10 cellular contexts compared by ENCODE assay signal in the genomic region with DNA sequence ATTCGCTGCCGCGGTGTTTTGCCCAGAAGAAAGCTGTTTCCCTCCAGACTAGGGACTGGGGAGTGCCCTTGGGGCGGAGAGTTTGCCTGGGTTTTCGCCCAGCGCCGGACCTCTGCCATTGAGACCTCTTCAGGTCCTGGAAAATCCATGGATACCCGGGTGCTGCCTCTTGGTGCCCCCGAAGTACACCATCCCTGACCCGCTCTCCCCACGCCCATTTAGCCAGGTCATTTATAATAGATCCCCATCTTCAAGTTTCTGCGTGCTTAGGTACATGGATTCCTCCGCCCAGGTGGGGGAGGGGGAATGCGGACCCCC. TPM values are rescaled to one million over a fixed set of nuclear protein-coding genes. Genes with fewer than 3 reads are reported as not detected.
DNase-seq lines count a peak whose midpoint lies in the region; ATAC-seq and TF ChIP-seq lines count a peak whose summit lies in the region.
"Had no signal": no experiment of that assay in that cellular context is flagged by ENCODE, and none has a peak within 500 bp of the region (broad histone marks: within the 10 kb centered on the region; RNA-seq: fewer than 3 reads in every experiment).

No MANE protein-coding gene starts in this region.

- no peaks in the 10 kb centered on the region for H3K9me3 Mint-ChIP-seq in T-helper 1 cell treated with Interleukin-12 subunit alpha and Interleukin-12 subunit beta and Interleukin-4 antibody, amounts not matched to agents 30 μg/mL and 1 μg/mL, for 36 hours
- H3K9me3 Mint-ChIP-seq in osteocyte (ENCODE audit: unreplicated experiment): no peaks in the 10 kb centered on the region
- H3K9me3 Mint-ChIP-seq: activated CD4-positive, alpha-beta memory T cell treated with anti-CD3 and anti-CD28 coated beads, Interleukin-2, amount 10 ng/mL, durations not matched to agents 7 days and 5 days had no signal

- H3K27ac ChIP-seq in KMS-11 (no peak overlapping the region), coronary artery (no peak overlapping the region), MM.1S (ENCODE audit: low read length) (no peak overlapping the region)

- H3K4me1 ChIP-seq in KMS-11 (ENCODE audit: low read depth, poor library complexity, severe bottlenecking) (peaks cover 44% of the 10 kb centered on the region), MM.1S (ENCODE audit: low read length) (no peaks in the 10 kb centered on the region)

- no peaks in the 10 kb centered on the region for H3K79me2 ChIP-seq in KMS-11 (ENCODE audit: insufficient read depth, low read depth)
- no peaks in the 10 kb centered on the region for H3K79me2 ChIP-seq in MM.1S (ENCODE audit: low read length)

- H3K27me3 ChIP-seq in KMS-11 (ENCODE audit: insufficient read depth, low read depth) (peaks cover 60% of the 10 kb centered on the region), MM.1S (replicated peaks; ENCODE audit: insufficient read depth, low read length) (peaks cover 76% of the 10 kb centered on the region)

- H3K9ac ChIP-seq in KMS-11 (no peak overlapping the region), MM.1S (ENCODE audit: low read length) (no peak overlapping the region)

- no peak overlapping the region for H3K4me3 ChIP-seq in KMS-11 (IDR thresholded peaks at IDR 0.05; ENCODE audit: insufficient read depth, low read depth, low read length)
- H3K4me3 ChIP-seq in coronary artery: peak overlapping the region; percentile 45
- no peak overlapping the region for H3K4me3 ChIP-seq in MM.1S (ENCODE audit: low read length)

- H3K9me3 ChIP-seq in MM.1S (replicated peaks; ENCODE audit: insufficient read depth, low read length): no peaks in the 10 kb centered on the region

- no peaks in the 10 kb centered on the region for H4K20me1 ChIP-seq in KMS-11 (ENCODE audit: insufficient read depth)
- no peaks in the 10 kb centered on the region for H4K20me1 ChIP-seq in MM.1S (ENCODE audit: insufficient read depth, low read length)

- no peak for ATAC-seq in GM18520 (IDR thresholded peaks at IDR 0.05; ENCODE audit: unreplicated experiment)

- no peak overlapping the region for H3K4me3 Mint-ChIP-seq in T-helper 1 cell treated with Interleukin-12 subunit alpha and Interleukin-12 subunit beta and Interleukin-4 antibody, amounts not matched to agents 30 μg/mL and 1 μg/mL, for 36 hours
- H3K4me3 Mint-ChIP-seq in osteocyte (ENCODE audit: unreplicated experiment): peak overlapping the region; percentile 56
- H3K4me3 Mint-ChIP-seq: activated CD4-positive, alpha-beta memory T cell treated with anti-CD3 and anti-CD28 coated beads, Interleukin-2, amount 10 ng/mL, durations not matched to agents 7 days and 5 days had no signal

- no peaks in the 10 kb centered on the region for H3K36me3 Mint-ChIP-seq in T-helper 1 cell treated with Interleukin-12 subunit alpha and Interleukin-12 subunit beta and Interleukin-4 antibody, amounts not matched to agents 30 μg/mL and 1 μg/mL, for 36 hours (ENCODE audit: low read depth)
- no peaks in the 10 kb centered on the region for H3K36me3 Mint-ChIP-seq in osteocyte (ENCODE audit: unreplicated experiment)

- H3F3A ChIP-seq in MM.1S (ENCODE audit: insufficient read depth, low read length): no peaks in the 10 kb centered on the region

- H3K9me2 ChIP-seq in MM.1S (replicated peaks; ENCODE audit: insufficient read depth, low read length): no peaks in the 10 kb centered on the region

- H2AFZ ChIP-seq in KMS-11 (ENCODE audit: low read depth): no peak overlapping the region
- no peak overlapping the region for H2AFZ ChIP-seq in MM.1S (ENCODE audit: low read length)

- H3K4me2 ChIP-seq in KMS-11 (peak overlapping the region; percentile 92; the same call in 1 of the 2 replicates), MM.1S (ENCODE audit: low read depth, low read length) (no peak overlapping the region)

- peaks cover 69% of the 10 kb centered on the region for H3K27me3 Mint-ChIP-seq in T-helper 1 cell treated with Interleukin-12 subunit alpha and Interleukin-12 subunit beta and Interleukin-4 antibody, amounts not matched to agents 30 μg/mL and 1 μg/mL, for 36 hours (ENCODE audit: low read depth)
- H3K27me3 Mint-ChIP-seq in osteocyte (ENCODE audit: unreplicated experiment): peaks cover 56% of the 10 kb centered on the region

- DNase-seq in T-helper 1 cell: no peak
- no peak for DNase-seq in coronary artery (ENCODE audit: low spot score)
- DNase-seq in osteocyte (ENCODE audit: extremely low spot score, unreplicated experiment): no peak
- DNase-seq in SKM-1 treated with dmso at 0.1 percent for 144 hours (lab: John Stamatoyannopoulos, UW; ENCODE audit: unreplicated experiment): no peak
- DNase-seq in MM.1S: no peak
- DNase-seq: small intestine had no signal

- H3K36me3 ChIP-seq in KMS-11 (ENCODE audit: insufficient read depth): no peaks in the 10 kb centered on the region
- no peaks in the 10 kb centered on the region for H3K36me3 ChIP-seq in MM.1S (replicated peaks; ENCODE audit: insufficient read depth, low read length)

- TF ChIP-seq CTCF in KMS-11 (conservative IDR thresholded peaks at IDR 0.05; ENCODE audit: low read depth, low read length) (no peak), coronary artery (IDR thresholded peaks at IDR 0.05) (no peak), osteocyte (IDR thresholded peaks at IDR 0.05) (no peak), MM.1S (IDR thresholded peaks at IDR 0.05; ENCODE audit: low read length) (no peak)

- H3K4me1 Mint-ChIP-seq in T-helper 1 cell treated with Interleukin-12 subunit alpha and Interleukin-12 subunit beta and Interleukin-4 antibody, amounts not matched to agents 30 μg/mL and 1 μg/mL, for 36 hours (ENCODE audit: low read depth): peaks cover 19% of the 10 kb centered on the region
- H3K4me1 Mint-ChIP-seq in osteocyte (ENCODE audit: unreplicated experiment): peaks cover 22% of the 10 kb centered on the region

- H3K27ac Mint-ChIP-seq in T-helper 1 cell treated with Interleukin-12 subunit alpha and Interleukin-12 subunit beta and Interleukin-4 antibody, amounts not matched to agents 30 μg/mL and 1 μg/mL, for 36 hours: peak overlapping the region; percentile 68
- H3K27ac Mint-ChIP-seq in osteocyte (ENCODE audit: unreplicated experiment): no peak overlapping the region
- H3K27ac Mint-ChIP-seq: activated CD4-positive, alpha-beta memory T cell treated with anti-CD3 and anti-CD28 coated beads, Interleukin-2, amount 10 ng/mL, durations not matched to agents 7 days and 5 days had no signal

RNA-seq across cellular contexts. Expression of gene CBX8, which starts 15.0 kb away (rescaled TPM):
- total RNA-seq in osteocyte: 5.4 and 6.3 TPM in 2 replicates

RNA-seq across cellular contexts. Expression of gene CBX4, which starts 27.4 kb away (rescaled TPM):
- total RNA-seq in osteocyte: 21.4 and 23.2 TPM in 2 replicates

RNA-seq across cellular contexts. Expression of gene CBX2, which starts 33.9 kb away (rescaled TPM):
- 9.9 and 12.7 TPM in 2 replicates for total RNA-seq in osteocyte
